In genomic region chrX:46209037-46209436, GRCh38 we compare ENCODE assay signal across 13 cellular contexts.
"Had no signal": no experiment of that assay in that cellular context is flagged by ENCODE, and none has a peak within 500 bp of the region (broad histone marks: within the 10 kb centered on the region; RNA-seq: fewer than 3 reads in every experiment).

No MANE protein-coding gene starts in this region.

- H3K36me3 Mint-ChIP-seq: activated naive CD4-positive, alpha-beta T cell treated with anti-CD3 and anti-CD28 coated beads, Interleukin-2, amount 50 U/mL, for 72 hours had no signal

- H3K9me3 Mint-ChIP-seq: activated naive CD4-positive, alpha-beta T cell treated with anti-CD3 and anti-CD28 coated beads, Interleukin-2, amount 50 U/mL, for 72 hours; T-helper 2 cell treated with Interferon-gamma antibody and Interleukin-4, amounts not matched to agents 5 μg/mL and 100 μg/mL, for 36 hours had no signal

- FAIRE-seq: bronchial epithelial cell, urothelium cell line had no signal

- H3K4me3 ChIP-seq: heart right ventricle, left ventricle myocardium inferior, sigmoid colon, stomach, thoracic aorta had no signal

- H3K9me3 ChIP-seq: heart right ventricle, left ventricle myocardium inferior, sigmoid colon, stomach, thoracic aorta had no signal

- DNase-seq: foreskin melanocyte; heart right ventricle; islet precursor cell; left ventricle myocardium inferior; mesenchymal stem cell; sigmoid colon; stimulated activated CD4-positive, alpha-beta T cell treated with anti-CD3 and anti-CD28 coated beads, Interleukin-4, amount 100 ng/mL, for 24 hours; stomach had no signal

- H3K27ac ChIP-seq: left ventricle myocardium inferior, sigmoid colon had no signal

- H3K4me1 ChIP-seq: heart right ventricle, left ventricle myocardium inferior, sigmoid colon had no signal

- H3K27me3 ChIP-seq: sigmoid colon, stomach had no signal

- H3K27ac Mint-ChIP-seq: activated naive CD4-positive, alpha-beta T cell treated with anti-CD3 and anti-CD28 coated beads, Interleukin-2, amount 50 U/mL, for 72 hours; T-helper 2 cell treated with Interferon-gamma antibody and Interleukin-4, amounts not matched to agents 5 μg/mL and 100 μg/mL, for 36 hours had no signal

- H3K36me3 ChIP-seq: heart right ventricle, left ventricle myocardium inferior, sigmoid colon, stomach, thoracic aorta had no signal

- ATAC-seq: heart right ventricle had no signal
